14 cellular contexts compared by ENCODE assay signal in the genomic region with DNA sequence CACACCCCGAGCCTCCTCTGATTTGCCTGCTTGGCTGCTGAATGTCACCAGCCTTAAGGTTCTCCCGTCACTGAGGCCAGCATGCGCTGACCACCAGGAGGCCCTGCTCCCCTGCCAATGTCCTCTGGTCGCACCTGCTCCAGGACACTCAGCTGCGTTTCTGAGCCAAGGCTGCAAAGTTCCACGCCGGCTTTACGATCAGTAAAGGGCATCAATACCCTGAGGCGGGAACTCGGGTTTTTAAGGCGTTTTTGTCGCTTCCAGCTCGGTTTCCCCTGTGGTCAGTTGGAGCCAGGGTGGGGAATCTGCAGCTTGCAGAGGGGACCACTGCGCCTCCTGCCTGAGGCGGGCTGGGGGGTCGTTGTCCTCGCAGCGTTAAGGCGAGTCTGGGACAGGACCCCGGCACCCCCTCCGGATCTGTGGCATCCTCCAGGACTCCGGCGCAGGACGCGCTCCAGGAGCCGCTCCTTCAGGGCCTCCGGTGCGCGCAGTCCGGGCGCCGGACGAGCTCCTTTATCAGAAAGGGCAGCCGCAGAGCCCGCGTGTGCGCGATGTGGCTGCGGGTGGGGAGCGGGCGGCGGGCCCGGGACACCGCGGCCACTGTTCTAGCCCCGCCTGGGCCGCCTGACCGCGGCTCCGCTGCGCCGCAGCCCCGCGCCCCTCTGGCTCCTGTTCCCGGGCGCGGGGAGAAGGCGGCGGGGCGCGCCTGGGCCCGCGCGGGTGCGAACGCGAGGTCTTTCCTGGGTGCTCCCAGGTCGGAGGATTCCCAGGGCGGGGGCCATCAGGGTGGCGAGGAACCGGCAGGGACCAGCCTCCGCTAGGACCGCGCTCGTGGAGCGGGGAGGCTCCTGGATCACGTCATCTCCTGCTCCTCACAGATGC. TPM values are rescaled to one million over a fixed set of nuclear protein-coding genes. Genes with fewer than 3 reads are reported as not detected.
A peak's percentile ranks its signal among the peaks of the same experiment; 100 is the strongest.
DNase-seq lines count a peak whose midpoint lies in the region; ATAC-seq and TF ChIP-seq lines count a peak whose summit lies in the region.
"Had no signal": no experiment of that assay in that cellular context is flagged by ENCODE, and none has a peak within 500 bp of the region (broad histone marks: within the 10 kb centered on the region; RNA-seq: fewer than 3 reads in every experiment).

No MANE protein-coding gene starts in this region.

- TF ChIP-seq CTCF in GM06990 (IDR thresholded peaks at IDR 0.05; ENCODE audit: insufficient read depth, low read length, poor library complexity, severe bottlenecking) (peak; percentile 2), progenitor cell of endocrine pancreas (IDR thresholded peaks at IDR 0.05; ENCODE audit: unreplicated experiment) (peak; percentile 44)

- no peaks in the 10 kb centered on the region for H3K36me3 Mint-ChIP-seq in T-cell
- no peaks in the 10 kb centered on the region for H3K36me3 Mint-ChIP-seq in progenitor cell of endocrine pancreas (ENCODE audit: insufficient read depth)

- peaks cover 8 to 20% of the 10 kb centered on the region in 2 donors for H3K27me3 Mint-ChIP-seq in T-cell
- peaks cover 52% of the 10 kb centered on the region for H3K27me3 Mint-ChIP-seq in progenitor cell of endocrine pancreas

- no peak overlapping the region for H3K4me3 ChIP-seq in GM06990 (replicated peaks; ENCODE audit: low read depth, low read length)
- H3K4me3 ChIP-seq in iPS-15b (ENCODE audit: low read depth, low read length) = peak overlapping the region; percentile 64

- POLR2A ChIA-PET in T-cell (lab: Charles Lee) = no interaction called here

- H3K27me3 ChIP-seq in GM06990 (replicated peaks; ENCODE audit: control insufficient read depth, insufficient read depth, low read length) = no peaks in the 10 kb centered on the region; the same call in none of the 2 replicates
- H3K27me3 ChIP-seq in iPS-15b (ENCODE audit: control insufficient read depth, insufficient read depth, low read length) = peaks cover 33% of the 10 kb centered on the region

- H3K27ac Mint-ChIP-seq in T-cell (no peak overlapping the region), progenitor cell of endocrine pancreas (no peak overlapping the region)
- H3K27ac Mint-ChIP-seq: activated B cell treated with CpG ODN at 0.5 μM for 24 hours; dendritic cell treated with granulocyte-macrophage colony-stimulating factor and Interleukin-4, amounts not matched to agents 40 ng/mL and 50 ng/mL, for 4 days had no signal

- H3K4me1 ChIP-seq in iPS-15b (ENCODE audit: control insufficient read depth, insufficient read depth, low read length) = no peaks in the 10 kb centered on the region

- H3K9me3 ChIP-seq in iPS-15b (ENCODE audit: control insufficient read depth, insufficient read depth, low read length) = no peaks in the 10 kb centered on the region
- H3K9me3 ChIP-seq: Caco-2 had no signal

- H3K9me3 Mint-ChIP-seq in T-cell = no peaks in the 10 kb centered on the region
- no peaks in the 10 kb centered on the region for H3K9me3 Mint-ChIP-seq in progenitor cell of endocrine pancreas (ENCODE audit: low read depth)
- H3K9me3 Mint-ChIP-seq: activated B cell treated with CpG ODN at 0.5 μM for 24 hours; dendritic cell treated with granulocyte-macrophage colony-stimulating factor and Interleukin-4, amounts not matched to agents 40 ng/mL and 50 ng/mL, for 4 days had no signal

- H3K4me3 Mint-ChIP-seq in T-cell = peak overlapping the region in 2 of 3 donors; percentile 25 to 72
- H3K4me3 Mint-ChIP-seq in progenitor cell of endocrine pancreas (ENCODE audit: low read depth) = no peak overlapping the region
- H3K4me3 Mint-ChIP-seq: activated B cell treated with CpG ODN at 0.5 μM for 24 hours; dendritic cell treated with granulocyte-macrophage colony-stimulating factor and Interleukin-4, amounts not matched to agents 40 ng/mL and 50 ng/mL, for 4 days had no signal

- H3K4me1 Mint-ChIP-seq in T-cell (peaks cover 11 to 22% (median 19%) of the 10 kb centered on the region in 3 donors), progenitor cell of endocrine pancreas (ENCODE audit: low read depth) (peaks cover 24% of the 10 kb centered on the region)

- ATAC-seq in T-cell (replicated peaks in 1 of 4) = peak in 3 of 4 experiments; percentile 20 to 51 (median 38)
- ATAC-seq in HG02884 (IDR thresholded peaks at IDR 0.05; ENCODE audit: unreplicated experiment) = no peak

- DNase-seq in GM06990 (ENCODE audit: extremely low read depth, insufficient read length) = no peak
- DNase-seq in T-cell = no peak
- DNase-seq in progenitor cell of endocrine pancreas (ENCODE audit: low spot score, unreplicated experiment) = no peak
- DNase-seq in NCI-H2171 treated with DMSO at 0.1 percent for 48 hours (lab: John Stamatoyannopoulos, UW) = no peak
- DNase-seq in GF-D8 (lab: John Stamatoyannopoulos, UW) = no peak
- DNase-seq: activated B cell treated with CpG ODN at 0.5 μM for 24 hours, activated gamma-delta T cell treated with Interleukin-2 at 50 U/mL for 16 hours, Caco-2, NCI-H524 treated with DMSO at 0.1 percent for 48 hours, SIG-M5, small intestine had no signal

- CTCF ChIA-PET in T-cell (lab: Charles Lee) = interaction anchor here (0.5 to 1.5 kb wide), 2 partner anchors 18 to 45 kb away, joined by 7 to 8 read pairs; no protein-coding TSS in a partner anchor

- no peak overlapping the region for H3K9ac ChIP-seq in iPS-15b (ENCODE audit: low read depth, low read length)

- H3K36me3 ChIP-seq in GM06990 (ENCODE audit: control insufficient read depth, insufficient read depth, low read length) = no peaks in the 10 kb centered on the region
- no peaks in the 10 kb centered on the region for H3K36me3 ChIP-seq in iPS-15b (ENCODE audit: control insufficient read depth, insufficient read depth, low read length)

RNA-seq across cellular contexts. Expression of a gene that starts 24.2 kb away (rescaled TPM):
- 10 to 100 TPM in 1 of 5 donors, 1 to 10 TPM in 4; 5.0 to 11.6 (median 8.6) TPM for total RNA-seq in T-cell
- total RNA-seq in progenitor cell of endocrine pancreas = 2.0 TPM in 2 replicates
- total RNA-seq: activated B cell treated with CpG ODN at 0.5 μM for 24 hours, Caco-2 had no signal
